In genomic region chr13:73596382-73596781, GRCh38 we compare ENCODE assay signal across 20 cellular contexts.
DNase-seq lines count a peak whose midpoint lies in the region; ATAC-seq and TF ChIP-seq lines count a peak whose summit lies in the region.
"Had no signal": no experiment of that assay in that cellular context is flagged by ENCODE, and none has a peak within 500 bp of the region (broad histone marks: within the 10 kb centered on the region; RNA-seq: fewer than 3 reads in every experiment).

No MANE protein-coding gene starts in this region.

- H3K9me3 Mint-ChIP-seq in activated T-cell treated with anti-CD3 and anti-CD28 coated beads, Interleukin-2, amount 50 U/mL, for 4 hours, result no peaks in the 10 kb centered on the region
- no peaks in the 10 kb centered on the region for H3K9me3 Mint-ChIP-seq in activated T-helper 2 cell treated with anti-CD3 and anti-CD28 coated beads, Interferon-gamma antibody, Interleukin-2, Interleukin-4, amounts not matched to agents 10 μg/mL and 5 μg/mL and 100 μg/mL, durations not matched to agents 14 hours and 24 hours and 36 hours
- no peaks in the 10 kb centered on the region for H3K9me3 Mint-ChIP-seq in stimulated activated effector memory CD8-positive, alpha-beta T cell treated with anti-CD3 and anti-CD28 coated beads, Interleukin-12 subunit alpha, Interleukin-12 subunit beta, amount 100 ng/mL, for 72 hours
- H3K9me3 Mint-ChIP-seq in mesothelial cell of epicardium, result peaks cover 2% of the 10 kb centered on the region
- H3K9me3 Mint-ChIP-seq: CD8-positive, alpha-beta memory T cell had no signal

- no peak for DNase-seq in activated T-cell treated with anti-CD3 and anti-CD28 coated beads, Interleukin-2, amount 50 U/mL, for 4 hours
- DNase-seq in activated T-cell treated with anti-CD3 and anti-CD28 coated beads, Interleukin-2, amount 50 U/mL, for 48 hours, result no peak
- peak; percentile 90 for DNase-seq in NCI-H82 (lab: John Stamatoyannopoulos, UW)
- DNase-seq in activated T-helper 2 cell treated with anti-CD3 and anti-CD28 coated beads, Interferon-gamma antibody, Interleukin-2, Interleukin-4, amounts not matched to agents 10 μg/mL and 5 μg/mL and 100 μg/mL, durations not matched to agents 14 hours and 24 hours and 36 hours (ENCODE audit: low spot score), result no peak
- no peak for DNase-seq in stimulated activated effector memory CD8-positive, alpha-beta T cell treated with anti-CD3 and anti-CD28 coated beads, Interleukin-12 subunit alpha, Interleukin-12 subunit beta, amount 100 ng/mL, for 72 hours (ENCODE audit: low spot score in 2 of 2)
- no peak for DNase-seq in mesothelial cell of epicardium (ENCODE audit: low spot score in 2 of 2, unreplicated experiment in 2 of 2)
- DNase-seq: GDM1, HCEC 1CT, NCI-H1105 treated with DMSO at 0.1 percent for 48 hours, NCI-H1694, NCI-H2107, NCI-H510A, NCI-H748 treated with DMSO at 0.1 percent for 48 hours, RPMI8226, SIG-M5 had no signal

- ATAC-seq in activated T-cell treated with anti-CD3 and anti-CD28 coated beads, Interleukin-2, amount 50 U/mL, for 4 hours, result peak; percentile 34 to 56
- ATAC-seq in stimulated activated effector memory CD8-positive, alpha-beta T cell treated with anti-CD3 and anti-CD28 coated beads, Interleukin-12 subunit alpha, Interleukin-12 subunit beta, amount 100 ng/mL, for 72 hours, result no peak
- ATAC-seq in HG02973 (IDR thresholded peaks at IDR 0.05; ENCODE audit: unreplicated experiment), result no peak
- ATAC-seq: A549, K562, SK-N-SH treated with all-trans-retinoic acid at 6 μM for 48 hours had no signal

- intact Hi-C loops in activated T-helper 2 cell treated with anti-CD3 and anti-CD28 coated beads, Interferon-gamma antibody, Interleukin-2, Interleukin-4, amounts not matched to agents 10 μg/mL and 5 μg/mL and 100 μg/mL, durations not matched to agents 14 hours and 24 hours and 36 hours (cut with micrococcal nuclease), result no loop called here

- no peaks in the 10 kb centered on the region for H3K36me3 Mint-ChIP-seq in activated T-cell treated with anti-CD3 and anti-CD28 coated beads, Interleukin-2, amount 50 U/mL, for 4 hours (ENCODE audit: insufficient read depth)
- no peaks in the 10 kb centered on the region for H3K36me3 Mint-ChIP-seq in activated T-helper 2 cell treated with anti-CD3 and anti-CD28 coated beads, Interferon-gamma antibody, Interleukin-2, Interleukin-4, amounts not matched to agents 10 μg/mL and 5 μg/mL and 100 μg/mL, durations not matched to agents 14 hours and 24 hours and 36 hours (ENCODE audit: low read depth)
- no peaks in the 10 kb centered on the region for H3K36me3 Mint-ChIP-seq in stimulated activated effector memory CD8-positive, alpha-beta T cell treated with anti-CD3 and anti-CD28 coated beads, Interleukin-12 subunit alpha, Interleukin-12 subunit beta, amount 100 ng/mL, for 72 hours
- no peaks in the 10 kb centered on the region for H3K36me3 Mint-ChIP-seq in mesothelial cell of epicardium

- H3K4me3 Mint-ChIP-seq in activated T-cell treated with anti-CD3 and anti-CD28 coated beads, Interleukin-2, amount 50 U/mL, for 4 hours, result no peak overlapping the region
- H3K4me3 Mint-ChIP-seq in activated T-helper 2 cell treated with anti-CD3 and anti-CD28 coated beads, Interferon-gamma antibody, Interleukin-2, Interleukin-4, amounts not matched to agents 10 μg/mL and 5 μg/mL and 100 μg/mL, durations not matched to agents 14 hours and 24 hours and 36 hours (ENCODE audit: low read depth), result no peak overlapping the region
- no peak overlapping the region for H3K4me3 Mint-ChIP-seq in stimulated activated effector memory CD8-positive, alpha-beta T cell treated with anti-CD3 and anti-CD28 coated beads, Interleukin-12 subunit alpha, Interleukin-12 subunit beta, amount 100 ng/mL, for 72 hours
- H3K4me3 Mint-ChIP-seq in mesothelial cell of epicardium, result no peak overlapping the region
- H3K4me3 Mint-ChIP-seq: CD8-positive, alpha-beta memory T cell had no signal

- peak overlapping the region; percentile 8 for H3K27ac Mint-ChIP-seq in activated T-helper 2 cell treated with anti-CD3 and anti-CD28 coated beads, Interferon-gamma antibody, Interleukin-2, Interleukin-4, amounts not matched to agents 10 μg/mL and 5 μg/mL and 100 μg/mL, durations not matched to agents 14 hours and 24 hours and 36 hours
- peak overlapping the region; percentile 4 for H3K27ac Mint-ChIP-seq in stimulated activated effector memory CD8-positive, alpha-beta T cell treated with anti-CD3 and anti-CD28 coated beads, Interleukin-12 subunit alpha, Interleukin-12 subunit beta, amount 100 ng/mL, for 72 hours
- H3K27ac Mint-ChIP-seq in mesothelial cell of epicardium, result no peak overlapping the region

- peaks cover 9% of the 10 kb centered on the region for H3K4me1 Mint-ChIP-seq in activated T-cell treated with anti-CD3 and anti-CD28 coated beads, Interleukin-2, amount 50 U/mL, for 4 hours (ENCODE audit: low read depth)
- peaks cover 13% of the 10 kb centered on the region for H3K4me1 Mint-ChIP-seq in activated T-helper 2 cell treated with anti-CD3 and anti-CD28 coated beads, Interferon-gamma antibody, Interleukin-2, Interleukin-4, amounts not matched to agents 10 μg/mL and 5 μg/mL and 100 μg/mL, durations not matched to agents 14 hours and 24 hours and 36 hours (ENCODE audit: low read depth)
- H3K4me1 Mint-ChIP-seq in stimulated activated effector memory CD8-positive, alpha-beta T cell treated with anti-CD3 and anti-CD28 coated beads, Interleukin-12 subunit alpha, Interleukin-12 subunit beta, amount 100 ng/mL, for 72 hours, result peaks cover 6% of the 10 kb centered on the region
- H3K4me1 Mint-ChIP-seq in mesothelial cell of epicardium, result no peaks in the 10 kb centered on the region

- H3K27me3 Mint-ChIP-seq in activated T-cell treated with anti-CD3 and anti-CD28 coated beads, Interleukin-2, amount 50 U/mL, for 4 hours (ENCODE audit: low read depth), result peaks cover 2% of the 10 kb centered on the region
- H3K27me3 Mint-ChIP-seq in activated T-helper 2 cell treated with anti-CD3 and anti-CD28 coated beads, Interferon-gamma antibody, Interleukin-2, Interleukin-4, amounts not matched to agents 10 μg/mL and 5 μg/mL and 100 μg/mL, durations not matched to agents 14 hours and 24 hours and 36 hours (ENCODE audit: low read depth), result peaks cover 2% of the 10 kb centered on the region
- H3K27me3 Mint-ChIP-seq in mesothelial cell of epicardium (ENCODE audit: low read depth), result no peaks in the 10 kb centered on the region

- TF ChIP-seq CTCF in mesothelial cell of epicardium (IDR thresholded peaks at IDR 0.05; ENCODE audit: unreplicated experiment), result no peak

Comparison
In these comparisons a context has a peak if more than half of its experiments do, and no peak if none do; other contexts are left out.
1. ATAC-seq: peak in activated T-cell treated with anti-CD3 and anti-CD28 coated beads, Interleukin-2, amount 50 U/mL, for 4 hours (2 of 2); none in stimulated activated effector memory CD8-positive, alpha-beta T cell treated with anti-CD3 and anti-CD28 coated beads, Interleukin-12 subunit alpha, Interleukin-12 subunit beta, amount 100 ng/mL, for 72 hours (single experiment) and HG02973 (single experiment).